Comparison of ENCODE assay signal across 1 cellular context in the genomic region with DNA sequence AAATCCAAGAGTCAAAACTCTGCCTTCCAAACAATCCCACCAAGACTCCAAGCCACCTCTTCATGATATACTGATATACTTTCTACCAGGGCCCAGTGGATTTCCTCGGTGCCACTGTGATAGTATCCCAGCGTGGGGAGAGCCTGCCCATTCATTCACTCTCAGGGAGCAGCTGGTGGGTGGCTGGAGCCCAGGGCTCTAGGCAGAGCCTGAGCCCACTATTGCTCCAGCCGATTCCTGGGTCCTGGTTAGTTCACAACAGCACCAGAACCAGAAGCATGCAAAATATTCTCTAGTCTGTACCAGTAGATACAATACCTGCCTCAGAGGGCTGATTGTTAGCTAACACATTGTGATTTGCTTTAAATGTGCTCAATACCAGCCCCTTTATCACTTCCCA.
TF ChIP-seq lines count a peak whose summit lies in the region.

No MANE protein-coding gene starts in this region.

TF ChIP-seq in K562, 482 proteins besides CTCF, POLR2A, EP300 and RAD21:
- TF ChIP-seq ZNF57 (CRISPR knock-in tag; IDR thresholded peaks at IDR 0.05): no peak
- no peak for TF ChIP-seq GTF2A2 (tag; IDR thresholded peaks at IDR 0.05)
- TF ChIP-seq KDM5B (IDR thresholded peaks at IDR 0.05; ENCODE audit: insufficient replicate concordance, low read depth, low read length): peak; percentile 5
TF ChIP-seq in K562: peak in this region for 1.
